Comparison of ENCODE assay signal across 1 cellular context in genomic region chr1:207393610-207394009, GRCh38.
TF ChIP-seq lines count a peak whose summit lies in the region.

No MANE protein-coding gene starts in this region.

TF ChIP-seq in endothelial cell of umbilical vein, 7 proteins besides CTCF, POLR2A, EP300 and RAD21:
- TF ChIP-seq GATA2 (IDR thresholded peaks at IDR 0.05; ENCODE audit: insufficient read depth, insufficient read length, low read depth, low read length), result no peak
- peak; percentile 60 for TF ChIP-seq FOS (IDR thresholded peaks at IDR 0.05; ENCODE audit: borderline replicate concordance, insufficient read depth, low read length)
- peak; percentile 86 for TF ChIP-seq JUN (IDR thresholded peaks at IDR 0.05; ENCODE audit: borderline replicate concordance, insufficient read depth, insufficient read length, low read depth)
- peak; percentile 51 for TF ChIP-seq POLR2AphosphoS5 (IDR thresholded peaks at IDR 0.05; ENCODE audit: insufficient read depth, low read depth, low read length)
- no peak for TF ChIP-seq MYC (IDR thresholded peaks at IDR 0.05; ENCODE audit: low read depth, low read length)
- no peak for TF ChIP-seq MAX (IDR thresholded peaks at IDR 0.05; ENCODE audit: insufficient read depth, insufficient read length)
- no peak for TF ChIP-seq EZH2 (IDR thresholded peaks at IDR 0.05; ENCODE audit: borderline replicate concordance, low read depth, low read length, severe bottlenecking)
